Comparison of ENCODE assay signal across 24 cellular contexts in genomic region chr14:101061411-101062064, GRCh38.
"Had no signal": no experiment of that assay in that cellular context is flagged by ENCODE, and none has a peak within 500 bp of the region (broad histone marks: within the 10 kb centered on the region; RNA-seq: fewer than 3 reads in every experiment).

No MANE protein-coding gene starts in this region.

- ATAC-seq: activated CD4-positive, alpha-beta T cell treated with anti-CD3 and anti-CD28 coated beads for 36 hours; activated T-cell treated with anti-CD3 and anti-CD28 coated beads, Interleukin-2, amount 50 U/mL, for 4 hours had no signal

- H3K9me3 ChIP-seq: tibial artery had no signal

- H3K4me3 Mint-ChIP-seq: activated B cell treated with CpG ODN at 0.5 μM for 24 hours; activated CD4-positive, alpha-beta T cell treated with anti-CD3 and anti-CD28 coated beads for 36 hours; activated naive CD8-positive, alpha-beta T cell treated with anti-CD3 and anti-CD28 coated beads, Interleukin-2, amount 10 ng/mL, durations not matched to agents 7 days and 5 days; activated T-cell treated with anti-CD3 and anti-CD28 coated beads, Interleukin-2, amount 50 U/mL, for 4 hours; dendritic cell treated with granulocyte-macrophage colony-stimulating factor and Interleukin-4, amounts not matched to agents 40 ng/mL and 50 ng/mL, for 4 days; nephron; stimulated activated naive CD8-positive, alpha-beta T cell treated with anti-CD3 and anti-CD28 coated beads, Interleukin-15, Interleukin-2, amounts not matched to agents 100 ng/mL and 50 ng/mL, for 24 hours had no signal

- H3K36me3 Mint-ChIP-seq: activated naive CD8-positive, alpha-beta T cell treated with anti-CD3 and anti-CD28 coated beads, Interleukin-2, amount 10 ng/mL, durations not matched to agents 7 days and 5 days had no signal

- H3K27ac ChIP-seq: hepatocyte, tibial artery had no signal

- H3K9me3 Mint-ChIP-seq: activated naive CD8-positive, alpha-beta T cell treated with anti-CD3 and anti-CD28 coated beads, Interleukin-2, amount 10 ng/mL, durations not matched to agents 7 days and 5 days; dendritic cell treated with granulocyte-macrophage colony-stimulating factor and Interleukin-4, amounts not matched to agents 40 ng/mL and 50 ng/mL, for 4 days had no signal

- H3K27ac Mint-ChIP-seq: activated B cell treated with CpG ODN at 0.5 μM for 24 hours; activated CD4-positive, alpha-beta T cell treated with anti-CD3 and anti-CD28 coated beads for 36 hours; activated naive CD8-positive, alpha-beta T cell treated with anti-CD3 and anti-CD28 coated beads, Interleukin-2, amount 10 ng/mL, durations not matched to agents 7 days and 5 days; activated T-helper 2 cell treated with anti-CD3 and anti-CD28 coated beads, Interferon-gamma antibody, Interleukin-2, Interleukin-4, amounts not matched to agents 10 μg/mL and 5 μg/mL and 100 μg/mL, durations not matched to agents 14 hours and 24 hours and 36 hours; dendritic cell treated with granulocyte-macrophage colony-stimulating factor and Interleukin-4, amounts not matched to agents 40 ng/mL and 50 ng/mL, for 4 days; nephron; stimulated activated naive CD8-positive, alpha-beta T cell treated with anti-CD3 and anti-CD28 coated beads, Interleukin-15, Interleukin-2, amounts not matched to agents 100 ng/mL and 50 ng/mL, for 24 hours had no signal

- H3K4me1 Mint-ChIP-seq: activated B cell treated with CpG ODN at 0.5 μM for 24 hours; activated CD4-positive, alpha-beta T cell treated with anti-CD3 and anti-CD28 coated beads for 36 hours; activated naive CD8-positive, alpha-beta T cell treated with anti-CD3 and anti-CD28 coated beads, Interleukin-2, amount 10 ng/mL, durations not matched to agents 7 days and 5 days; nephron had no signal

- H2AFZ ChIP-seq: hepatocyte had no signal

- H3K79me2 ChIP-seq: hepatocyte had no signal

- H3K36me3 ChIP-seq: tibial artery had no signal

- H3K4me1 ChIP-seq: tibial artery had no signal

- H3K27me3 ChIP-seq: hepatocyte, tibial artery had no signal

- FAIRE-seq: endometrium, urothelium cell line had no signal

- H3K27me3 Mint-ChIP-seq: activated B cell treated with CpG ODN at 0.5 μM for 24 hours; activated naive CD8-positive, alpha-beta T cell treated with anti-CD3 and anti-CD28 coated beads, Interleukin-2, amount 10 ng/mL, durations not matched to agents 7 days and 5 days; dendritic cell treated with granulocyte-macrophage colony-stimulating factor and Interleukin-4, amounts not matched to agents 40 ng/mL and 50 ng/mL, for 4 days; stimulated activated naive CD8-positive, alpha-beta T cell treated with anti-CD3 and anti-CD28 coated beads, Interleukin-15, Interleukin-2, amounts not matched to agents 100 ng/mL and 50 ng/mL, for 24 hours had no signal

- DNase-seq: activated B cell treated with CpG ODN at 0.5 μM for 24 hours; activated CD4-positive, alpha-beta T cell treated with anti-CD3 and anti-CD28 coated beads for 36 hours; activated CD4-positive, alpha-beta T cell treated with anti-CD3 and anti-CD28 coated beads, Interleukin-2, amount 50 U/mL, for 48 hours; activated CD8-positive, alpha-beta memory T cell treated with anti-CD3 and anti-CD28 coated beads, Interleukin-2, amount 50 U/mL, for 48 hours; activated naive CD4-positive, alpha-beta T cell; activated naive CD8-positive, alpha-beta T cell treated with anti-CD3 and anti-CD28 coated beads, Interleukin-2, amount 10 ng/mL, durations not matched to agents 7 days and 5 days; activated T-cell treated with anti-CD3 and anti-CD28 coated beads, Interleukin-2, amount 50 U/mL, for 4 hours; amniotic stem cell; effector CD4-positive, alpha-beta T cell; erythroblast; foreskin melanocyte; mesenchymal stem cell; nucleus accumbens; stimulated activated CD4-positive, alpha-beta T cell treated with anti-CD3 and anti-CD28 coated beads, Interleukin-1b, Interleukin-23, amount 100 ng/mL, for 48 hours; substantia nigra; T1000 had no signal

- H3K4me2 ChIP-seq: hepatocyte had no signal

- H3K4me3 ChIP-seq: hepatocyte, tibial artery had no signal
